In the genomic region with DNA sequence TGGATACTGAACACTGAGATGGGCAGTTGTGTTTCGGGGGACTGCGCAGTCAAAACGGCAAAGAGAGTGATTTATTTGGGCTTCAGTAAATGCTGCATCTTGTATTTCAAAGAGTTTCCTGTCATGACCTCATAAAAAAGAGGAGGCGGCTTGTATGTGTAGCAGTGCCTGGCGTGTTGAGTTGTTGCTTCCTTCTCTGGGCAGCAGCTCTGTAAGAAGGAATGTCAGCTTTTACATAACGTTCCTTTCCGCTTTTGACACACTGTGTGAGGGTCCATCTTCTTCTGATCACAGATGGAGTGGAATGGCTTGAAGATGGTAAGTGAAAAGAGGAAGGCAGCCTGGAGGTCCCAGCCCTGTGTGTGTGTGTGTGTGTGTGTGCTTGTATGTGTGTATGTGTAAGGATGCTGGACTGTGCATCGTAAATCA, we compare ENCODE assay signal across 1 cellular context.
TF ChIP-seq lines count a peak whose summit lies in the region.

No MANE protein-coding gene starts in this region.

TF ChIP-seq in GM12878, 131 proteins besides CTCF, POLR2A, EP300 and RAD21 (continued from another document):
- TF ChIP-seq, protein P1, sequence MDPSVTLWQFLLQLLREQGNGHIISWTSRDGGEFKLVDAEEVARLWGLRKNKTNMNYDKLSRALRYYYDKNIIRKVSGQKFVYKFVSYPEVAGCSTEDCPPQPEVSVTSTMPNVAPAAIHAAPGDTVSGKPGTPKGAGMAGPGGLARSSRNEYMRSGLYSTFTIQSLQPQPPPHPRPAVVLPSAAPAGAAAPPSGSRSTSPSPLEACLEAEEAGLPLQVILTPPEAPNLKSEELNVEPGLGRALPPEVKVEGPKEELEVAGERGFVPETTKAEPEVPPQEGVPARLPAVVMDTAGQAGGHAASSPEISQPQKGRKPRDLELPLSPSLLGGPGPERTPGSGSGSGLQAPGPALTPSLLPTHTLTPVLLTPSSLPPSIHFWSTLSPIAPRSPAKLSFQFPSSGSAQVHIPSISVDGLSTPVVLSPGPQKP (IDR thresholded peaks at IDR 0.05; ENCODE audit: low read depth, low read length): no peak
- TF ChIP-seq BCL11A (IDR thresholded peaks at IDR 0.05; ENCODE audit: low read depth, low read length): no peak
- TF ChIP-seq KDM1A (IDR thresholded peaks at IDR 0.05; ENCODE audit: borderline replicate concordance): no peak
- TF ChIP-seq TARDBP (IDR thresholded peaks at IDR 0.05; ENCODE audit: borderline replicate concordance): no peak
- no peak for TF ChIP-seq NFYA (IDR thresholded peaks at IDR 0.05; ENCODE audit: borderline replicate concordance, low read depth, low read length)
- no peak for TF ChIP-seq CBFB (IDR thresholded peaks at IDR 0.05; ENCODE audit: low read depth)
- no peak for TF ChIP-seq RAD51 (IDR thresholded peaks at IDR 0.05)
- TF ChIP-seq YY1 (IDR thresholded peaks at IDR 0.05; ENCODE audit: low read depth, low read length): no peak
- TF ChIP-seq WRNIP1 (IDR thresholded peaks at IDR 0.05; ENCODE audit: borderline replicate concordance, low read depth, low read length): no peak
- TF ChIP-seq, protein P2, sequence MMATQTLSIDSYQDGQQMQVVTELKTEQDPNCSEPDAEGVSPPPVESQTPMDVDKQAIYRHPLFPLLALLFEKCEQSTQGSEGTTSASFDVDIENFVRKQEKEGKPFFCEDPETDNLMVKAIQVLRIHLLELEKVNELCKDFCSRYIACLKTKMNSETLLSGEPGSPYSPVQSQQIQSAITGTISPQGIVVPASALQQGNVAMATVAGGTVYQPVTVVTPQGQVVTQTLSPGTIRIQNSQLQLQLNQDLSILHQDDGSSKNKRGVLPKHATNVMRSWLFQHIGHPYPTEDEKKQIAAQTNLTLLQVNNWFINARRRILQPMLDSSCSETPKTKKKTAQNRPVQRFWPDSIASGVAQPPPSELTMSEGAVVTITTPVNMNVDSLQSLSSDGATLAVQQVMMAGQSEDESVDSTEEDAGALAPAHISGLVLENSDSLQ (IDR thresholded peaks at IDR 0.05): no peak
- TF ChIP-seq RUNX3 (IDR thresholded peaks at IDR 0.05; ENCODE audit: low read length): no peak
- no peak for TF ChIP-seq HDAC6 (IDR thresholded peaks at IDR 0.05; ENCODE audit: unreplicated experiment)
- no peak for TF ChIP-seq NBN (IDR thresholded peaks at IDR 0.05)
TF ChIP-seq in GM12878: peak in this region for 0.
